In genomic region chr1:233675893-233676292, GRCh38 we compare ENCODE assay signal across 11 cellular contexts.
DNase-seq lines count a peak whose midpoint lies in the region; ATAC-seq, FAIRE-seq and TF ChIP-seq lines count a peak whose summit lies in the region.
"Had no signal": no experiment of that assay in that cellular context is flagged by ENCODE, and none has a peak within 500 bp of the region (broad histone marks: within the 10 kb centered on the region; RNA-seq: fewer than 3 reads in every experiment).

No MANE protein-coding gene starts in this region.

- H3K9me3 ChIP-seq in kidney (ENCODE audit: control insufficient read depth in 1 of 2, low read length in 2 of 2): no peaks in the 10 kb centered on the region

- H3K36me3 ChIP-seq in kidney (ENCODE audit: control insufficient read depth in 1 of 2, insufficient read depth in 2 of 2, low read length in 2 of 2): no peaks in the 10 kb centered on the region

- no peak overlapping the region for H3K27ac ChIP-seq in kidney (ENCODE audit: low read depth in 2 of 2, low read length in 2 of 2)

- no peak overlapping the region for H3K9ac ChIP-seq in kidney (ENCODE audit: low read length in 2 of 2)

- H3K27me3 Mint-ChIP-seq in activated T-helper 1 cell treated with anti-CD3 and anti-CD28 coated beads, Interleukin-12 subunit alpha, Interleukin-12 subunit beta, Interleukin-2, Interleukin-4 antibody, amounts not matched to agents 30 ng/mL and 10 ng/mL and 1 ng/mL, durations not matched to agents 14 hours and 24 hours and 36 hours (ENCODE audit: insufficient read depth): peaks cover 5% of the 10 kb centered on the region

- intact Hi-C loops in kidney (cut with DNase I): no loop called here
- intact Hi-C loops in posterior cingulate gyrus (cut with DNase I): no loop called here
- intact Hi-C loops in activated T-helper 1 cell treated with anti-CD3 and anti-CD28 coated beads, Interleukin-12 subunit alpha, Interleukin-12 subunit beta, Interleukin-2, Interleukin-4 antibody, amounts not matched to agents 30 ng/mL and 10 ng/mL and 1 ng/mL, durations not matched to agents 14 hours and 24 hours and 36 hours (cut with micrococcal nuclease): no loop called here

- H3K9me3 Mint-ChIP-seq in activated T-helper 1 cell treated with anti-CD3 and anti-CD28 coated beads, Interleukin-12 subunit alpha, Interleukin-12 subunit beta, Interleukin-2, Interleukin-4 antibody, amounts not matched to agents 30 ng/mL and 10 ng/mL and 1 ng/mL, durations not matched to agents 14 hours and 24 hours and 36 hours: no peaks in the 10 kb centered on the region
- H3K9me3 Mint-ChIP-seq: nephron had no signal

- peaks cover 9 to 13% of the 10 kb centered on the region in 2 donors for H3K4me1 ChIP-seq in kidney (ENCODE audit: control insufficient read depth in 1 of 2, insufficient read depth in 1 of 2, low read depth in 1 of 2, low read length in 2 of 2)

- no peaks in the 10 kb centered on the region for H3K36me3 Mint-ChIP-seq in activated T-helper 1 cell treated with anti-CD3 and anti-CD28 coated beads, Interleukin-12 subunit alpha, Interleukin-12 subunit beta, Interleukin-2, Interleukin-4 antibody, amounts not matched to agents 30 ng/mL and 10 ng/mL and 1 ng/mL, durations not matched to agents 14 hours and 24 hours and 36 hours (ENCODE audit: low read depth)

- H3K4me3 ChIP-seq in GM12864 (ENCODE audit: low read depth, low read length) (no peak overlapping the region), kidney (ENCODE audit: low read length in 2 of 2) (no peak overlapping the region)

- ATAC-seq in GM19351 (IDR thresholded peaks at IDR 0.05; ENCODE audit: unreplicated experiment): peak; percentile 76
- ATAC-seq in HG02678 (IDR thresholded peaks at IDR 0.05; ENCODE audit: unreplicated experiment): peak; percentile 87
- ATAC-seq in HG03457 (IDR thresholded peaks at IDR 0.05; ENCODE audit: unreplicated experiment): peak; percentile 85

- FAIRE-seq in kidney (lab: Jason Lieb, UNC): no peak

- DNase-seq in GM12864 (ENCODE audit: low read depth) (peak; percentile 77), kidney (no peak), T-helper 9 cell (no peak), posterior cingulate gyrus (no peak)
- DNase-seq in activated T-helper 1 cell treated with anti-CD3 and anti-CD28 coated beads, Interleukin-12 subunit alpha, Interleukin-12 subunit beta, Interleukin-2, Interleukin-4 antibody, amounts not matched to agents 30 ng/mL and 10 ng/mL and 1 ng/mL, durations not matched to agents 14 hours and 24 hours and 36 hours (ENCODE audit: low spot score): no peak
- DNase-seq: GF-D8, NCI-H2171 had no signal

- no peak overlapping the region for H3K4me3 Mint-ChIP-seq in activated T-helper 1 cell treated with anti-CD3 and anti-CD28 coated beads, Interleukin-12 subunit alpha, Interleukin-12 subunit beta, Interleukin-2, Interleukin-4 antibody, amounts not matched to agents 30 ng/mL and 10 ng/mL and 1 ng/mL, durations not matched to agents 14 hours and 24 hours and 36 hours
- H3K4me3 Mint-ChIP-seq: nephron had no signal

- no peaks in the 10 kb centered on the region for H3K4me1 Mint-ChIP-seq in activated T-helper 1 cell treated with anti-CD3 and anti-CD28 coated beads, Interleukin-12 subunit alpha, Interleukin-12 subunit beta, Interleukin-2, Interleukin-4 antibody, amounts not matched to agents 30 ng/mL and 10 ng/mL and 1 ng/mL, durations not matched to agents 14 hours and 24 hours and 36 hours (ENCODE audit: low read depth)

- H3K27ac Mint-ChIP-seq in activated T-helper 1 cell treated with anti-CD3 and anti-CD28 coated beads, Interleukin-12 subunit alpha, Interleukin-12 subunit beta, Interleukin-2, Interleukin-4 antibody, amounts not matched to agents 30 ng/mL and 10 ng/mL and 1 ng/mL, durations not matched to agents 14 hours and 24 hours and 36 hours: no peak overlapping the region
- H3K27ac Mint-ChIP-seq: nephron had no signal

- TF ChIP-seq CTCF in GM12864 (IDR thresholded peaks at IDR 0.05; ENCODE audit: low read depth, low read length, missing control alignments): peak; percentile 26
- no peak for TF ChIP-seq CTCF in kidney (IDR thresholded peaks at IDR 0.05; ENCODE audit: borderline replicate concordance, extremely low read depth, insufficient read depth)
